In genomic region chr1:244789731-244790130, GRCh38 we compare ENCODE assay signal across 15 cellular contexts. TPM values are rescaled to one million over a fixed set of nuclear protein-coding genes. Genes with fewer than 3 reads are reported as not detected.
A peak's percentile ranks its signal among the peaks of the same experiment; 100 is the strongest.
DNase-seq lines count a peak whose midpoint lies in the region; ATAC-seq and TF ChIP-seq lines count a peak whose summit lies in the region.
"Had no signal": no experiment of that assay in that cellular context is flagged by ENCODE, and none has a peak within 500 bp of the region (broad histone marks: within the 10 kb centered on the region; RNA-seq: fewer than 3 reads in every experiment).

No MANE protein-coding gene starts in this region.

- no peak overlapping the region for H4K91ac ChIP-seq in trophoblast cell (ENCODE audit: low read depth, low read length)

- no CpG with 5 or more reads among the region's 4 CpGs for WGBS in trophoblast cell (ENCODE audit: extremely low coverage, insufficient coverage, insufficient read length)

- no peak for ATAC-seq in omental fat pad (ENCODE audit: low FRiP score)
- ATAC-seq: A549; CD8-positive, alpha-beta T cell had no signal

- no peaks in the 10 kb centered on the region for H4K20me1 ChIP-seq in BLaER1 treated with 17β-estradiol and CSF1 and Interleukin-3, amounts not matched to agents 10 nM and 100 nM
- H4K20me1 ChIP-seq in neural cell (ENCODE audit: insufficient read depth), result no peaks in the 10 kb centered on the region

- H2BK12ac ChIP-seq in trophoblast cell (ENCODE audit: low read length), result no peak overlapping the region

- TF ChIP-seq CTCF in neural cell (IDR thresholded peaks at IDR 0.05; ENCODE audit: poor library complexity, severe bottlenecking) (no peak), WERI-Rb-1 (IDR thresholded peaks at IDR 0.05; ENCODE audit: low read depth, low read length) (no peak), omental fat pad (IDR thresholded peaks at IDR 0.05) (no peak)

- H3K4me3 ChIP-seq in BLaER1 treated with 17β-estradiol and CSF1 and Interleukin-3, amounts not matched to agents 10 nM and 100 nM, result no peak overlapping the region
- H3K4me3 ChIP-seq in neural cell (ENCODE audit: low read length) (peak overlapping the region; percentile 18), trophoblast cell (ENCODE audit: low read depth, low read length) (no peak overlapping the region), WERI-Rb-1 (ENCODE audit: low read depth, low read length) (no peak overlapping the region)
- H3K4me3 ChIP-seq: A549, HAP-1 had no signal

- no peak overlapping the region for H4K8ac ChIP-seq in trophoblast cell (ENCODE audit: low read depth, low read length)

- H3K27me3 ChIP-seq in BLaER1 treated with 17β-estradiol and CSF1 and Interleukin-3, amounts not matched to agents 10 nM and 100 nM, result peaks cover 0 to 5% (median 0%) of the 10 kb centered on the region in 11 experiments; a peak in 3 of 22 replicates
- no peaks in the 10 kb centered on the region for H3K27me3 ChIP-seq in neural cell (ENCODE audit: insufficient read depth, low read depth, low read length)
- H3K27me3 ChIP-seq in trophoblast cell (ENCODE audit: insufficient read depth, low read length), result no peaks in the 10 kb centered on the region
- H3K27me3 ChIP-seq in WERI-Rb-1 (ENCODE audit: insufficient read depth, low read depth, severe bottlenecking), result no peaks in the 10 kb centered on the region

- no peak overlapping the region for H3K23ac ChIP-seq in trophoblast cell (ENCODE audit: low read length)

- no peak overlapping the region for H3K18ac ChIP-seq in trophoblast cell (ENCODE audit: low read length)

- H3K79me1 ChIP-seq in trophoblast cell (ENCODE audit: low read length), result no peaks in the 10 kb centered on the region

- no peak overlapping the region for H3K14ac ChIP-seq in trophoblast cell (ENCODE audit: low read length)

- H2BK120ac ChIP-seq in trophoblast cell (ENCODE audit: insufficient read depth, low read length, poor library complexity), result no peak overlapping the region

- 0 out of 22 replicates have a peak overlapping the region, but pooled peaks of 1 of the 11 experiments have one; percentile 37 for H3K9ac ChIP-seq in BLaER1 treated with 17β-estradiol and CSF1 and Interleukin-3, amounts not matched to agents 10 nM and 100 nM
- H3K9ac ChIP-seq in neural cell (ENCODE audit: low read length) (no peak overlapping the region), trophoblast cell (ENCODE audit: low read length) (peak overlapping the region; percentile 21)

- no peaks in the 10 kb centered on the region for H3K9me2 ChIP-seq in neural cell (ENCODE audit: insufficient read depth, low read length)

- H3K79me2 ChIP-seq in neural cell (replicated peaks; ENCODE audit: insufficient read depth, low read length) (no peaks in the 10 kb centered on the region), trophoblast cell (ENCODE audit: control insufficient read depth, insufficient read depth, low read length, poor library complexity) (no peaks in the 10 kb centered on the region)

- TF ChIP-seq EP300 in neural cell (conservative IDR thresholded peaks at IDR 0.05; ENCODE audit: poor library complexity, severe bottlenecking), result no peak

- no peak overlapping the region for H3K27ac ChIP-seq in BLaER1 treated with 17β-estradiol and CSF1 and Interleukin-3, amounts not matched to agents 10 nM and 100 nM
- H3K27ac ChIP-seq in neural cell (ENCODE audit: low read length), result no peak overlapping the region
- H3K27ac ChIP-seq in trophoblast cell (ENCODE audit: low read depth, low read length), result no peak overlapping the region
- no peak overlapping the region for H3K27ac ChIP-seq in WERI-Rb-1
- H3K27ac ChIP-seq: A549, C4-2B had no signal

- peak overlapping the region in 7 of 11 experiments; percentile 20 to 67 (median 64); a peak in 11 of 22 replicates for H3K4me2 ChIP-seq in BLaER1 treated with 17β-estradiol and CSF1 and Interleukin-3, amounts not matched to agents 10 nM and 100 nM
- no peak overlapping the region for H3K4me2 ChIP-seq in neural cell (ENCODE audit: low read length)
- no peak overlapping the region for H3K4me2 ChIP-seq in trophoblast cell (ENCODE audit: low read length)
- H3K4me2 ChIP-seq: A549 had no signal

- H3K36me3 ChIP-seq in BLaER1 treated with 17β-estradiol and CSF1 and Interleukin-3, amounts not matched to agents 10 nM and 100 nM, result no peaks in the 10 kb centered on the region
- H3K36me3 ChIP-seq in neural cell (ENCODE audit: insufficient read depth, low read length) (no peaks in the 10 kb centered on the region), trophoblast cell (ENCODE audit: control insufficient read depth in 1 of 2, insufficient read depth in 2 of 2, low read length in 2 of 2) (no peaks in the 10 kb centered on the region), WERI-Rb-1 (no peaks in the 10 kb centered on the region)
- H3K36me3 ChIP-seq: HAP-1 had no signal

- no peak for TF ChIP-seq RAD21 in neural cell (conservative IDR thresholded peaks at IDR 0.05)

- no peak overlapping the region for H2AFZ ChIP-seq in neural cell (ENCODE audit: low read depth, low read length)
- no peak overlapping the region for H2AFZ ChIP-seq in trophoblast cell (ENCODE audit: insufficient read depth, low read length, poor library complexity)

- H4K12ac ChIP-seq in trophoblast cell (ENCODE audit: low read depth, low read length), result no peak overlapping the region

- no peaks in the 10 kb centered on the region for H3K9me3 ChIP-seq in BLaER1 treated with 17β-estradiol and CSF1 and Interleukin-3, amounts not matched to agents 10 nM and 100 nM (replicated peaks in 1 of 11)
- no peaks in the 10 kb centered on the region for H3K9me3 ChIP-seq in neural cell (ENCODE audit: low read length)
- no peaks in the 10 kb centered on the region for H3K9me3 ChIP-seq in trophoblast cell (ENCODE audit: insufficient read depth, low read depth, low read length)
- no peaks in the 10 kb centered on the region for H3K9me3 ChIP-seq in WERI-Rb-1 (ENCODE audit: severe bottlenecking)
- H3K9me3 ChIP-seq: A549, HAP-1 had no signal

- H3K4me1 ChIP-seq in BLaER1 treated with 17β-estradiol and CSF1 and Interleukin-3, amounts not matched to agents 10 nM and 100 nM, result peaks cover 5 to 16% (median 14%) of the 10 kb centered on the region in 10 experiments; a peak in 18 of 20 replicates
- no peaks in the 10 kb centered on the region for H3K4me1 ChIP-seq in trophoblast cell (ENCODE audit: control insufficient read depth in 1 of 2, insufficient read depth in 2 of 2, low read length in 2 of 2)
- H3K4me1 ChIP-seq: A549 had no signal

- H2AK5ac ChIP-seq in trophoblast cell (ENCODE audit: low read length), result no peak overlapping the region

- peak; percentile 51 for DNase-seq in amniotic epithelial cell (ENCODE audit: low read depth)
- no peak for DNase-seq in trophoblast cell
- DNase-seq in AML-193 (lab: John Stamatoyannopoulos, UW), result no peak
- no peak for DNase-seq in WERI-Rb-1
- no peak for DNase-seq in omental fat pad (ENCODE audit: low spot score)
- DNase-seq: CD8-positive, alpha-beta T cell; COR-L47; DND-41; GOT3; KG1 had no signal

- H3K4ac ChIP-seq in trophoblast cell (ENCODE audit: low read depth, low read length), result no peak overlapping the region

- H3F3A ChIP-seq in neural cell (ENCODE audit: insufficient read depth, low read length, poor library complexity, severe bottlenecking), result no peaks in the 10 kb centered on the region

- H2BK5ac ChIP-seq in trophoblast cell (ENCODE audit: low read depth, low read length, poor library complexity), result no peak overlapping the region

TF ChIP-seq in neural cell, 6 proteins besides CTCF, POLR2A, EP300 and RAD21:
- TF ChIP-seq EZH2 (IDR thresholded peaks at IDR 0.05; ENCODE audit: borderline replicate concordance, insufficient read depth, low read length, poor library complexity, severe bottlenecking) (no peak), SMC3 (conservative IDR thresholded peaks at IDR 0.05; ENCODE audit: poor library complexity) (no peak), REST (IDR thresholded peaks at IDR 0.05; ENCODE audit: borderline replicate concordance) (no peak), TAF1 (IDR thresholded peaks at IDR 0.05; ENCODE audit: low read depth) (no peak), MXI1 (conservative IDR thresholded peaks at IDR 0.05; ENCODE audit: poor library complexity, severe bottlenecking) (no peak)

RNA-seq across cellular contexts. Expression of gene COX20, which starts 45.7 kb away (rescaled TPM):
- 110 and 169 TPM in 2 replicates for polyA plus RNA-seq in neural cell
- 69.4 and 86.9 TPM in 2 replicates for polyA minus RNA-seq in neural cell
- 97.6 and 104 TPM in 2 replicates for polyA plus RNA-seq in trophoblast cell (2013)
- total RNA-seq in omental fat pad, result 10 to 100 TPM; 19.4 to 43.2 (median 24.1) TPM

Comparison
In these comparisons a context has a peak if more than half of its experiments do, and no peak if none do; other contexts are left out.
1. H3K4me2 ChIP-seq: peak in BLaER1 treated with 17β-estradiol and CSF1 and Interleukin-3, amounts not matched to agents 10 nM and 100 nM (7 of 11); none in neural cell (single experiment) and trophoblast cell (single experiment).